8 cellular contexts compared by ENCODE assay signal in genomic region chr6:72616406-72617015, GRCh38. TPM values are rescaled to one million over a fixed set of nuclear protein-coding genes. Genes with fewer than 3 reads are reported as not detected.
DNase-seq lines count a peak whose midpoint lies in the region; ATAC-seq and TF ChIP-seq lines count a peak whose summit lies in the region.

No MANE protein-coding gene starts in this region.

- peaks cover 18% of the 10 kb centered on the region for H3K4me1 ChIP-seq in body of pancreas

- intact Hi-C loops in body of pancreas (cut with DNase I) = no loop called here

- H3K36me3 ChIP-seq in body of pancreas (replicated peaks in 1 of 2; ENCODE audit: insufficient read depth in 1 of 2, low read depth in 2 of 2) = no peaks in the 10 kb centered on the region

- ATAC-seq in body of pancreas (no peak), GM21737 (IDR thresholded peaks at IDR 0.05; ENCODE audit: unreplicated experiment) (no peak)

- H3K27me3 ChIP-seq in body of pancreas = no peaks in the 10 kb centered on the region

- no peak for TF ChIP-seq POLR2A in body of pancreas (IDR thresholded peaks at IDR 0.05)

- DNase-seq in NCI-H1092 treated with DMSO at 0.1 percent for 48 hours (lab: John Stamatoyannopoulos, UW) (peak; percentile 4), NCI-H1092 (lab: John Stamatoyannopoulos, UW) (no peak), body of pancreas (no peak), medulla oblongata (ENCODE audit: extremely low spot score) (peak; percentile 50), NCI-H1105 (lab: John Stamatoyannopoulos, UW) (no peak)
- no peak for DNase-seq in stimulated activated CD4-positive, alpha-beta T cell treated with anti-CD3 and anti-CD28 coated beads, Interleukin-1b, Interleukin-23, amount 100 ng/mL, for 48 hours

- TF ChIP-seq CTCF in LNCAP (IDR thresholded peaks at IDR 0.05) (peak; percentile 72), body of pancreas (IDR thresholded peaks at IDR 0.05) (peak; percentile 12 to 60 (median 47))

- H3K27ac ChIP-seq in body of pancreas = no peak overlapping the region

- H3K9me3 ChIP-seq in body of pancreas = no peaks in the 10 kb centered on the region

- no peak overlapping the region for H3K4me3 ChIP-seq in body of pancreas

- 27 to 31% methylated on average over 3 of the region's 3 CpGs for WGBS in body of pancreas, 2 donors

RNA-seq across cellular contexts. Expression of gene KCNQ5, which starts 5.4 kb away (rescaled TPM):
- total RNA-seq in body of pancreas = 1 to 10 TPM; 1.0 to 1.6 TPM

Comparison
In these comparisons a context has a peak if more than half of its experiments do, and no peak if none do; other contexts are left out.
1. DNase-seq: peak in NCI-H1092 treated with DMSO at 0.1 percent for 48 hours (single experiment) and medulla oblongata (single experiment); none in NCI-H1092 (single experiment), body of pancreas (0 of 4), NCI-H1105 (single experiment) and stimulated activated CD4-positive, alpha-beta T cell treated with anti-CD3 and anti-CD28 coated beads, Interleukin-1b, Interleukin-23, amount 100 ng/mL, for 48 hours (single experiment).